2 cellular contexts compared by ENCODE assay signal in genomic region chr1:152312169-152312568, GRCh38. TPM values are rescaled to one million over a fixed set of nuclear protein-coding genes. Genes with fewer than 3 reads are reported as not detected.
"Had no signal": no experiment of that assay in that cellular context is flagged by ENCODE, and none has a peak within 500 bp of the region (broad histone marks: within the 10 kb centered on the region; RNA-seq: fewer than 3 reads in every experiment).

No MANE protein-coding gene starts in this region.

RNA-seq across cellular contexts. Expression of gene FLG, which starts 12.9 kb away (rescaled TPM):
- total RNA-seq: G401, GM12878 had no signal

RNA-seq across cellular contexts. Expression of gene FLG2, which starts 47.6 kb away (rescaled TPM):
- total RNA-seq: G401, GM12878 had no signal
